In the genomic region with DNA sequence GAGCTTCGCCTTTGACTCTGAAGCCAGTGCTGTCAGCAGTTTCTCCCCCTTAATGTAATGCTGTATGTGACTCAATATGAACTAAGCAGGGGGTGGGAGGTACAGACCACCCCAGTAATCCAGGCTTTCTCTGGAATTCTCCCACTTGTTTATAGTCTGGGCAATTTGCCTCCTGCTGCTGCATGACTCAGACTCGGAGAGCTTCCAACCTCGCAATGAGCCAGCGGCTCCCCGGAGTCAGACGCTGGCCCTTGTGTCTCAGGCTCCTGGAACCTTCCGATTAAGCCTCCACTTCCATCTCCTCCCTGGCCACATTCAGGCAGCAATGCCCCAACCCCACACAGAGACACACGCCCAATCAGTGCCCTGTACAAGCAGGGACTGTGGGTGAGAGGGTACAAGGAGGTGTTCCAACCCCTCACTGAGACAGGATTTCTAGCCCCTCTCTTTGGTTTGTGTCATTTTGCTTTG, we compare ENCODE assay signal across 8 cellular contexts.
DNase-seq lines count a peak whose midpoint lies in the region; ATAC-seq and TF ChIP-seq lines count a peak whose summit lies in the region.

No MANE protein-coding gene starts in this region.

- intact Hi-C loops in head of caudate nucleus (cut with DNase I) (loop anchor here (10.0 kb wide), 1 partner anchor 85 kb away; no protein-coding TSS in a partner anchor), natural killer cell (cut with micrococcal nuclease) (no loop called here)

- peaks cover 21 to 54% of the 10 kb centered on the region in 2 donors for H3K27me3 Mint-ChIP-seq in natural killer cell (ENCODE audit: low read depth in 2 of 2)

- no peak overlapping the region for H3K27ac Mint-ChIP-seq in natural killer cell

- no peaks in the 10 kb centered on the region for H3K4me1 Mint-ChIP-seq in natural killer cell

- H3K4me3 Mint-ChIP-seq in natural killer cell = no peak overlapping the region

- H3K9me3 Mint-ChIP-seq in natural killer cell = no peaks in the 10 kb centered on the region

- no peak for ATAC-seq in GM18909 (IDR thresholded peaks at IDR 0.05; ENCODE audit: poor library complexity, unreplicated experiment)
- ATAC-seq in natural killer cell = no peak
- no peak for ATAC-seq in HG03039 (IDR thresholded peaks at IDR 0.05; ENCODE audit: unreplicated experiment)
- no peak for ATAC-seq in HG03025 (IDR thresholded peaks at IDR 0.05; ENCODE audit: low FRiP score, unreplicated experiment)

- no peaks in the 10 kb centered on the region for H3K36me3 Mint-ChIP-seq in natural killer cell

- TF ChIP-seq CTCF in natural killer cell (IDR thresholded peaks at IDR 0.05) = no peak

- DNase-seq in GM04503 (ENCODE audit: low read depth) = peak; percentile 81
- DNase-seq in T1000 (lab: John Stamatoyannopoulos, UW) = peak; percentile 89
- peak; percentile 35 to 90 (median 68) for DNase-seq in head of caudate nucleus
- peak; percentile 32 for DNase-seq in pulmonary artery endothelial cell (ENCODE audit: low read depth, low spot score)
- no peak for DNase-seq in natural killer cell
